ENCODE assay signal across 2 cellular contexts in genomic region chr2:47607315-47608061, GRCh38.
TF ChIP-seq lines count a peak whose summit lies in the region.

No MANE protein-coding gene starts in this region.

TF ChIP-seq in A549, 52 proteins besides CTCF, POLR2A, EP300 and RAD21:
- TF ChIP-seq MAFK (IDR thresholded peaks at IDR 0.05; ENCODE audit: partially characterized antibody) (peak; percentile 84), FOSB (CRISPR knock-in tag; IDR thresholded peaks at IDR 0.05) (no peak), ESRRA (IDR thresholded peaks at IDR 0.05; ENCODE audit: borderline replicate concordance, low read length) (no peak)

TF ChIP-seq in H1, 55 proteins besides CTCF, POLR2A, EP300 and RAD21:
- TF ChIP-seq MAFK (IDR thresholded peaks at IDR 0.05; ENCODE audit: low read depth, low read length) = peak; percentile 72; the same call in 1 of the 2 replicates
- no peak for TF ChIP-seq NRF1 (IDR thresholded peaks at IDR 0.05; ENCODE audit: low read depth, low read length)
